9 cellular contexts compared by ENCODE assay signal in genomic region chr10:17428616-17429097, GRCh38. TPM values are rescaled to one million over a fixed set of nuclear protein-coding genes. Genes with fewer than 3 reads are reported as not detected.
DNase-seq lines count a peak whose midpoint lies in the region; ATAC-seq and TF ChIP-seq lines count a peak whose summit lies in the region.
"Had no signal": no experiment of that assay in that cellular context is flagged by ENCODE, and none has a peak within 500 bp of the region (broad histone marks: within the 10 kb centered on the region; RNA-seq: fewer than 3 reads in every experiment).

No MANE protein-coding gene starts in this region.

- H3K27me3 ChIP-seq in Loucy (ENCODE audit: insufficient read depth, low read length, poor library complexity, severe bottlenecking) = no peaks in the 10 kb centered on the region

- peak overlapping the region; percentile 78 to 81 for H3K4me3 Mint-ChIP-seq in activated T-cell treated with anti-CD3 and anti-CD28 coated beads, Interleukin-2, amount 50 U/mL, for 72 hours

- H3K4me2 ChIP-seq in Loucy (ENCODE audit: low read depth, low read length, poor library complexity, severe bottlenecking) = peak overlapping the region; percentile 85

- peak; percentile 66 to 73 for DNase-seq in activated T-cell treated with anti-CD3 and anti-CD28 coated beads, Interleukin-2, amount 50 U/mL, for 72 hours
- peak; percentile 57 to 59 for DNase-seq in stimulated activated CD4-positive, alpha-beta T cell treated with anti-CD3 and anti-CD28 coated beads, Interleukin-2, amount 100 ng/mL, for 24 hours
- DNase-seq in DMS 273 (lab: John Stamatoyannopoulos, UW; ENCODE audit: unreplicated experiment) = no peak
- no peak for DNase-seq in NCI-H524 (lab: John Stamatoyannopoulos, UW)

- ATAC-seq in GM18858 (IDR thresholded peaks at IDR 0.05; ENCODE audit: unreplicated experiment) = peak; percentile 50
- peak; percentile 90 to 94 for ATAC-seq in activated T-cell treated with anti-CD3 and anti-CD28 coated beads, Interleukin-2, amount 50 U/mL, for 72 hours (replicated peaks in 1 of 2)
- no peak for ATAC-seq in HG03095 (IDR thresholded peaks at IDR 0.05; ENCODE audit: unreplicated experiment)
- ATAC-seq in GM19023 (IDR thresholded peaks at IDR 0.05; ENCODE audit: unreplicated experiment) = no peak

- H3K27ac Mint-ChIP-seq in activated T-cell treated with anti-CD3 and anti-CD28 coated beads, Interleukin-2, amount 50 U/mL, for 72 hours = peak overlapping the region; percentile 49

- peak overlapping the region; percentile 57 for H3K9ac ChIP-seq in Loucy (ENCODE audit: low read depth, low read length, poor library complexity, severe bottlenecking)

- peaks cover 50% of the 10 kb centered on the region for H3K4me1 ChIP-seq in Loucy (ENCODE audit: insufficient read depth, low read length, poor library complexity, severe bottlenecking)

- no peaks in the 10 kb centered on the region for H3K36me3 ChIP-seq in Loucy (ENCODE audit: insufficient read depth, low read length)

- H3K9me3 Mint-ChIP-seq in activated T-cell treated with anti-CD3 and anti-CD28 coated beads, Interleukin-2, amount 50 U/mL, for 72 hours = no peaks in the 10 kb centered on the region

- no peaks in the 10 kb centered on the region for H4K20me1 ChIP-seq in Loucy (ENCODE audit: insufficient read depth, low read length, poor library complexity, severe bottlenecking)

- no peaks in the 10 kb centered on the region for H3F3A ChIP-seq in Loucy (ENCODE audit: low read depth)

- H2AFZ ChIP-seq in Loucy (ENCODE audit: low read length) = peak overlapping the region; percentile 96

- no peaks in the 10 kb centered on the region for H3K9me2 ChIP-seq in Loucy (replicated peaks; ENCODE audit: low read depth, low read length)

- H3K9me3 ChIP-seq in Loucy (ENCODE audit: insufficient read depth, low read depth, low read length) = no peaks in the 10 kb centered on the region

- no peaks in the 10 kb centered on the region for H3K36me3 Mint-ChIP-seq in activated T-cell treated with anti-CD3 and anti-CD28 coated beads, Interleukin-2, amount 50 U/mL, for 72 hours (ENCODE audit: insufficient read depth in 2 of 2)

- peaks cover 76% of the 10 kb centered on the region for H3K4me1 Mint-ChIP-seq in activated T-cell treated with anti-CD3 and anti-CD28 coated beads, Interleukin-2, amount 50 U/mL, for 72 hours (ENCODE audit: low read depth)

- no peak for TF ChIP-seq CTCF in Loucy (conservative IDR thresholded peaks at IDR 0.05; ENCODE audit: low read length)

- H3K4me3 ChIP-seq in Loucy (ENCODE audit: low read length, poor library complexity, severe bottlenecking) = peak overlapping the region; percentile 64

- H3K79me2 ChIP-seq in Loucy (ENCODE audit: insufficient read depth, low read length) = no peaks in the 10 kb centered on the region

- H3K27me3 Mint-ChIP-seq in activated T-cell treated with anti-CD3 and anti-CD28 coated beads, Interleukin-2, amount 50 U/mL, for 72 hours (ENCODE audit: low read depth) = peaks cover 14% of the 10 kb centered on the region

RNA-seq across cellular contexts. Expression of gene ST8SIA6, which starts 25.7 kb away (rescaled TPM):
- total RNA-seq in activated T-cell treated with anti-CD3 and anti-CD28 coated beads, Interleukin-2, amount 50 U/mL, for 72 hours = under 1 TPM in 1 of 2 donors, not detected in 1; 0.30 TPM
- total RNA-seq: myocyte had no signal

Comparison
In these comparisons a context has a peak if more than half of its experiments do, and no peak if none do; other contexts are left out.
1. ATAC-seq: peak in GM18858 (single experiment) and activated T-cell treated with anti-CD3 and anti-CD28 coated beads, Interleukin-2, amount 50 U/mL, for 72 hours (2 of 2); none in HG03095 (single experiment) and GM19023 (single experiment).
2. DNase-seq: peak in activated T-cell treated with anti-CD3 and anti-CD28 coated beads, Interleukin-2, amount 50 U/mL, for 72 hours (2 of 2) and stimulated activated CD4-positive, alpha-beta T cell treated with anti-CD3 and anti-CD28 coated beads, Interleukin-2, amount 100 ng/mL, for 24 hours (2 of 2); none in DMS 273 (single experiment) and NCI-H524 (0 of 2).